In genomic region chrX:31717474-31717873, GRCh38 we compare ENCODE assay signal across 1 cellular context.
TF ChIP-seq lines count a peak whose summit lies in the region.

No MANE protein-coding gene starts in this region.

TF ChIP-seq in K562, 482 proteins besides CTCF, POLR2A, EP300 and RAD21 (continued from another document):
- TF ChIP-seq, protein P1, sequence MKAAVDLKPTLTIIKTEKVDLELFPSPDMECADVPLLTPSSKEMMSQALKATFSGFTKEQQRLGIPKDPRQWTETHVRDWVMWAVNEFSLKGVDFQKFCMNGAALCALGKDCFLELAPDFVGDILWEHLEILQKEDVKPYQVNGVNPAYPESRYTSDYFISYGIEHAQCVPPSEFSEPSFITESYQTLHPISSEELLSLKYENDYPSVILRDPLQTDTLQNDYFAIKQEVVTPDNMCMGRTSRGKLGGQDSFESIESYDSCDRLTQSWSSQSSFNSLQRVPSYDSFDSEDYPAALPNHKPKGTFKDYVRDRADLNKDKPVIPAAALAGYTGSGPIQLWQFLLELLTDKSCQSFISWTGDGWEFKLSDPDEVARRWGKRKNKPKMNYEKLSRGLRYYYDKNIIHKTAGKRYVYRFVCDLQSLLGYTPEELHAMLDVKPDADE (conservative IDR thresholded peaks at IDR 0.05; ENCODE audit: control insufficient read depth, low read depth, low read length): no peak
- TF ChIP-seq SIN3B (IDR thresholded peaks at IDR 0.05; ENCODE audit: low read depth) (no peak), RB1 (IDR thresholded peaks at IDR 0.05; ENCODE audit: low read depth) (no peak), ZNF282 (CRISPR knock-in tag; IDR thresholded peaks at IDR 0.05) (no peak), CBFA2T3 (IDR thresholded peaks at IDR 0.05) (peak; percentile 45; the same call in 1 of the 2 replicates), MECOM (CRISPR knock-in tag; IDR thresholded peaks at IDR 0.05) (no peak)
- TF ChIP-seq, protein P2, sequence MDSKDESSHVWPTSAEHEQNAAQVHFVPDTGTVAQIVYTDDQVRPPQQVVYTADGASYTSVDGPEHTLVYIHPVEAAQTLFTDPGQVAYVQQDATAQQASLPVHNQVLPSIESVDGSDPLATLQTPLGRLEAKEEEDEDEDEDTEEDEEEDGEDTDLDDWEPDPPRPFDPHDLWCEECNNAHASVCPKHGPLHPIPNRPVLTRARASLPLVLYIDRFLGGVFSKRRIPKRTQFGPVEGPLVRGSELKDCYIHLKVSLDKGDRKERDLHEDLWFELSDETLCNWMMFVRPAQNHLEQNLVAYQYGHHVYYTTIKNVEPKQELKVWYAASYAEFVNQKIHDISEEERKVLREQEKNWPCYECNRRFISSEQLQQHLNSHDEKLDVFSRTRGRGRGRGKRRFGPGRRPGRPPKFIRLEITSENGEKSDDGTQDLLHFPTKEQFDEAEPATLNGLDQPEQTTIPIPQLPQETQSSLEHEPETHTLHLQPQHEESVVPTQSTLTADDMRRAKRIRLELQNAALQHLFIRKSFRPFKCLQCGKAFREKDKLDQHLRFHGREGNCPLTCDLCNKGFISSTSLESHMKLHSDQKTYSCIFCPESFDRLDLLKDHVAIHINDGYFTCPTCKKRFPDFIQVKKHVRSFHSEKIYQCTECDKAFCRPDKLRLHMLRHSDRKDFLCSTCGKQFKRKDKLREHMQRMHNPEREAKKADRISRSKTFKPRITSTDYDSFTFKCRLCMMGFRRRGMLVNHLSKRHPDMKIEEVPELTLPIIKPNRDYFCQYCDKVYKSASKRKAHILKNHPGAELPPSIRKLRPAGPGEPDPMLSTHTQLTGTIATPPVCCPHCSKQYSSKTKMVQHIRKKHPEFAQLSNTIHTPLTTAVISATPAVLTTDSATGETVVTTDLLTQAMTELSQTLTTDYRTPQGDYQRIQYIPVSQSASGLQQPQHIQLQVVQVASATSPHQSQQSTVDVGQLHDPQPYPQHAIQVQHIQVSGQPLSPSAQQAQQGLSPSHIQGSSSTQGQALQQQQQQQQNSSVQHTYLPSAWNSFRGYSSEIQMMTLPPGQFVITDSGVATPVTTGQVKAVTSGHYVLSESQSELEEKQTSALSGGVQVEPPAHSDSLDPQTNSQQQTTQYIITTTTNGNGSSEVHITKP (IDR thresholded peaks at IDR 0.05; ENCODE audit: partially characterized antibody): peak; percentile 64
